Comparison of ENCODE assay signal across 16 cellular contexts in genomic region chr16:58563235-58563634, GRCh38. TPM values are rescaled to one million over a fixed set of nuclear protein-coding genes. Genes with fewer than 3 reads are reported as not detected.
DNase-seq lines count a peak whose midpoint lies in the region; ATAC-seq, FAIRE-seq and TF ChIP-seq lines count a peak whose summit lies in the region.
"Had no signal": no experiment of that assay in that cellular context is flagged by ENCODE, and none has a peak within 500 bp of the region (broad histone marks: within the 10 kb centered on the region; RNA-seq: fewer than 3 reads in every experiment).

No MANE protein-coding gene starts in this region.

- H4K20me1 ChIP-seq in IMR-90 (ENCODE audit: insufficient read depth, low read length) (peaks cover 5% of the 10 kb centered on the region), astrocyte (ENCODE audit: insufficient read depth, low read length) (peaks cover 20% of the 10 kb centered on the region)

- DNase-seq in AG04450 (ENCODE audit: low read depth, low spot score) (peak; percentile 13), IMR-90 (peak; percentile 59), astrocyte (ENCODE audit: low read depth) (peak; percentile 74), foreskin melanocyte (peak; percentile 11), H7 (no peak)
- DNase-seq: activated gamma-delta T cell; NCI-H2029; NK-92 treated with Interleukin-12 subunit alpha and Interleukin-12 subunit beta, amount 100 ng/mL, for 24 hours; stimulated activated naive CD8-positive, alpha-beta T cell treated with anti-CD3 and anti-CD28 coated beads, Interleukin-15, amount 100 ng/mL, for 72 hours; T-helper 1 cell had no signal

- dilution Hi-C loops in IMR-90 (cut with HindIII; ENCODE audit: low sequenced_read_pairs, unreplicated experiment), result no loop called here

- no peak overlapping the region for H3K4ac ChIP-seq in IMR-90 (ENCODE audit: low read depth, low read length)

- H3K18ac ChIP-seq in IMR-90 (ENCODE audit: low read depth, low read length), result no peak overlapping the region

- H3K4me1 ChIP-seq in IMR-90 (ENCODE audit: control insufficient read depth, insufficient read depth, low read length), result no peaks in the 10 kb centered on the region; the same call in 1 of the 2 replicates
- peaks cover 7% of the 10 kb centered on the region for H3K4me1 ChIP-seq in astrocyte (ENCODE audit: insufficient read depth, low read length)
- H3K4me1 ChIP-seq: BLaER1 treated with 17β-estradiol and CSF1 and Interleukin-3, amounts not matched to agents 10 nM and 100 nM had no signal

- H3K4me3 ChIP-seq in AG04450 (ENCODE audit: low read depth, low read length) (no peak overlapping the region), IMR-90 (ENCODE audit: insufficient read depth, low read depth, low read length) (no peak overlapping the region), astrocyte (ENCODE audit: insufficient read depth, low read depth, low read length) (no peak overlapping the region), H7 (ENCODE audit: insufficient read depth, low read depth, low read length) (no peak overlapping the region)
- H3K4me3 ChIP-seq: BLaER1 treated with 17β-estradiol and CSF1 and Interleukin-3, amounts not matched to agents 10 nM and 100 nM had no signal

- H3K36me3 ChIP-seq in IMR-90 (ENCODE audit: control insufficient read depth, insufficient read depth, low read length) (peaks cover 30% of the 10 kb centered on the region), astrocyte (ENCODE audit: insufficient read depth, low read length) (peaks cover 26% of the 10 kb centered on the region), H7 (replicated peaks; ENCODE audit: control insufficient read depth, insufficient read depth, low read length) (peaks cover 15% of the 10 kb centered on the region)

- peaks cover 19 to 40% of the 10 kb centered on the region in 2 experiments; a peak in 3 of 4 replicates for H3K79me1 ChIP-seq in IMR-90 (ENCODE audit: low read depth in 1 of 2, low read length in 2 of 2)

- H3K56ac ChIP-seq in IMR-90 (ENCODE audit: extremely low read depth, insufficient read depth, low read length), result no peak overlapping the region

- BruUV-seq in IMR-90 (replicated peaks; lab: Mats Ljungman, UMichigan), result no TSS peak

- TF ChIP-seq POLR2A in IMR-90 (IDR thresholded peaks at IDR 0.05; ENCODE audit: low read depth, low read length), result no peak

- H3K4me2 ChIP-seq in IMR-90 (ENCODE audit: low read depth, low read length), result no peak overlapping the region
- peak overlapping the region; percentile 45 for H3K4me2 ChIP-seq in astrocyte (ENCODE audit: low read length)
- H3K4me2 ChIP-seq: BLaER1 treated with 17β-estradiol and CSF1 and Interleukin-3, amounts not matched to agents 10 nM and 100 nM had no signal

- H2AK9ac ChIP-seq in IMR-90 (replicated peaks; ENCODE audit: low read depth, low read length, poor library complexity), result no peak overlapping the region

- FAIRE-seq in astrocyte (lab: Jason Lieb, UNC), result peak; percentile 39
- FAIRE-seq: frontal cortex, GM18507 had no signal

- H3K4me3 Mint-ChIP-seq in astrocyte (ENCODE audit: unreplicated experiment), result no peak overlapping the region
- H3K4me3 Mint-ChIP-seq: stimulated activated naive CD8-positive, alpha-beta T cell treated with anti-CD3 and anti-CD28 coated beads, Interleukin-15, amount 100 ng/mL, for 72 hours had no signal

- H2AFZ ChIP-seq in IMR-90 (replicated peaks; ENCODE audit: low read length, poor library complexity) (no peak overlapping the region), astrocyte (ENCODE audit: low read depth, low read length) (no peak overlapping the region)

- no peak overlapping the region for H2BK20ac ChIP-seq in IMR-90 (ENCODE audit: low read depth, low read length)

- POLR2A ChIA-PET in AG04450 (lab: Yijun Ruan, JAX), result no interaction called here
- POLR2A ChIA-PET in IMR-90 (lab: Charles Lee; ENCODE audit: unreplicated experiment), result no interaction called here

- H3K23ac ChIP-seq in IMR-90 (ENCODE audit: low read depth, low read length), result no peak overlapping the region

- no peak overlapping the region for H4K8ac ChIP-seq in IMR-90 (ENCODE audit: low read depth in 2 of 2, low read length in 2 of 2)

- peaks cover 54% of the 10 kb centered on the region for H3K79me2 ChIP-seq in astrocyte (ENCODE audit: insufficient read depth, low read length)

- no peaks in the 10 kb centered on the region for H3K27me3 ChIP-seq in AG04450 (ENCODE audit: control insufficient read depth, insufficient read depth, low read length)
- no peaks in the 10 kb centered on the region for H3K27me3 ChIP-seq in IMR-90 (ENCODE audit: control insufficient read depth, insufficient read depth, low read length)
- no peaks in the 10 kb centered on the region for H3K27me3 ChIP-seq in astrocyte (ENCODE audit: insufficient read depth, low read length)
- H3K27me3 ChIP-seq in H7 (ENCODE audit: control insufficient read depth, insufficient read depth, low read length), result no peaks in the 10 kb centered on the region
- H3K27me3 ChIP-seq: BLaER1 treated with 17β-estradiol and CSF1 and Interleukin-3, amounts not matched to agents 10 nM and 100 nM had no signal

- CTCF ChIA-PET in AG04450 (lab: Charles Lee) (interaction anchor here (1.0 kb wide), 1 partner anchor 193 kb away, joined by 4 read pairs; no protein-coding TSS in a partner anchor), IMR-90 (lab: Yijun Ruan, JAX) (interaction anchor here (1.0 to 1.3 kb wide), 3 partner anchors 10 to 98 kb away, joined by 3 read pairs; no protein-coding TSS in a partner anchor)

- H3K27ac ChIP-seq in AG04450 (ENCODE audit: low read depth, low read length), result no peak overlapping the region
- no peak overlapping the region for H3K27ac ChIP-seq in IMR-90 (ENCODE audit: insufficient read depth, low read length)
- H3K27ac ChIP-seq in astrocyte (ENCODE audit: low read depth, low read length), result peak overlapping the region; percentile 17
- H3K27ac ChIP-seq: BLaER1 treated with 17β-estradiol and CSF1 and Interleukin-3, amounts not matched to agents 10 nM and 100 nM had no signal

- H3K9ac ChIP-seq in IMR-90 (ENCODE audit: low read depth, low read length) (no peak overlapping the region), astrocyte (ENCODE audit: low read length) (no peak overlapping the region)
- H3K9ac ChIP-seq: BLaER1 treated with 17β-estradiol and CSF1 and Interleukin-3, amounts not matched to agents 10 nM and 100 nM had no signal

- peaks cover 5% of the 10 kb centered on the region for H3K36me3 Mint-ChIP-seq in astrocyte (ENCODE audit: low read depth, unreplicated experiment)

- TF ChIP-seq CTCF in AG04450 (IDR thresholded peaks at IDR 0.05; ENCODE audit: low read depth, low read length) (no peak), IMR-90 (conservative IDR thresholded peaks at IDR 0.05; ENCODE audit: low read depth, low read length) (no peak), astrocyte (IDR thresholded peaks at IDR 0.05; ENCODE audit: insufficient read depth, low read depth, low read length) (no peak)

- no peak overlapping the region for H4K91ac ChIP-seq in IMR-90 (ENCODE audit: insufficient read depth, low read depth, low read length)

- H2AK5ac ChIP-seq in IMR-90 (ENCODE audit: low read depth, low read length), result no peak overlapping the region

- ATAC-seq in IMR-90 (ENCODE audit: low read depth) (peak; percentile 69), GM19397 (IDR thresholded peaks at IDR 0.05; ENCODE audit: unreplicated experiment) (no peak), GM21360 (IDR thresholded peaks at IDR 0.05; ENCODE audit: unreplicated experiment) (no peak), HG03045 (IDR thresholded peaks at IDR 0.05; ENCODE audit: unreplicated experiment) (no peak)
- ATAC-seq: stimulated activated naive CD8-positive, alpha-beta T cell treated with anti-CD3 and anti-CD28 coated beads, Interleukin-15, amount 100 ng/mL, for 72 hours had no signal

- no peak overlapping the region for H3K27ac Mint-ChIP-seq in astrocyte (ENCODE audit: unreplicated experiment)

- no peak overlapping the region for H2BK5ac ChIP-seq in IMR-90 (ENCODE audit: low read depth, low read length, poor library complexity, severe bottlenecking)

- no peaks in the 10 kb centered on the region for H3K27me3 Mint-ChIP-seq in astrocyte (ENCODE audit: low read depth, unreplicated experiment)
- H3K27me3 Mint-ChIP-seq: stimulated activated naive CD8-positive, alpha-beta T cell treated with anti-CD3 and anti-CD28 coated beads, Interleukin-15, amount 100 ng/mL, for 72 hours had no signal

- no peak overlapping the region for H2BK15ac ChIP-seq in IMR-90 (ENCODE audit: low read depth, low read length)

- no peaks in the 10 kb centered on the region for H3K4me1 Mint-ChIP-seq in astrocyte (ENCODE audit: low read depth, unreplicated experiment)
- H3K4me1 Mint-ChIP-seq: stimulated activated naive CD8-positive, alpha-beta T cell treated with anti-CD3 and anti-CD28 coated beads, Interleukin-15, amount 100 ng/mL, for 72 hours had no signal

- TF ChIP-seq RAD21 in IMR-90 (IDR thresholded peaks at IDR 0.05; ENCODE audit: low read length), result no peak

- H2BK120ac ChIP-seq in IMR-90 (ENCODE audit: low read depth, low read length), result no peak overlapping the region

- no peaks in the 10 kb centered on the region; the same call in 1 of the 2 replicates for H3K9me3 ChIP-seq in AG04450 (ENCODE audit: control insufficient read depth, insufficient read depth, low read length)
- H3K9me3 ChIP-seq in IMR-90 (ENCODE audit: control insufficient read depth, insufficient read depth, low read length), result no peaks in the 10 kb centered on the region
- no peaks in the 10 kb centered on the region for H3K9me3 ChIP-seq in astrocyte (ENCODE audit: insufficient read depth, low read depth, low read length)
- H3K9me3 ChIP-seq: BLaER1 treated with 17β-estradiol and CSF1 and Interleukin-3, amounts not matched to agents 10 nM and 100 nM had no signal

- H3K9me3 Mint-ChIP-seq in astrocyte (ENCODE audit: unreplicated experiment), result no peaks in the 10 kb centered on the region
- H3K9me3 Mint-ChIP-seq: stimulated activated naive CD8-positive, alpha-beta T cell treated with anti-CD3 and anti-CD28 coated beads, Interleukin-15, amount 100 ng/mL, for 72 hours had no signal

- 0 out of 2 replicates have a peak, but pooled peaks cover 3% of the 10 kb centered on the region for H3K9me1 ChIP-seq in IMR-90 (ENCODE audit: insufficient read depth, low read length)

- no peak overlapping the region for H3K14ac ChIP-seq in IMR-90 (replicated peaks; ENCODE audit: low read depth, low read length)

- in situ Hi-C loops in IMR-90 (cut with MboI; ENCODE audit: low sequenced_read_pairs), result no loop called here

- intact Hi-C loops in IMR-90 (cut with micrococcal nuclease), result no loop called here

- H4K5ac ChIP-seq in IMR-90 (ENCODE audit: low read depth, low read length), result no peak overlapping the region

TF ChIP-seq in IMR-90, 13 proteins besides CTCF, POLR2A, EP300 and RAD21:
- TF ChIP-seq CEBPB (IDR thresholded peaks at IDR 0.05; ENCODE audit: low read depth, low read length) (peak; percentile 87), CHD1 (IDR thresholded peaks at IDR 0.05; ENCODE audit: low read depth, low read length) (no peak)

RNA-seq across cellular contexts. Expression of gene SETD6, which starts 47.9 kb away (rescaled TPM):
- polyA plus RNA-seq in AG04450 (2011; rRNA removed), result 5.3 and 6.5 TPM in 2 replicates
- polyA minus RNA-seq in AG04450 (2011; rRNA and poly(A)+ RNA removed), result 4.9 TPM in 2 replicates
- total RNA-seq in IMR-90 (2012; rRNA removed), result 3.2 and 3.3 TPM in 2 replicates
- polyA plus RNA-seq in IMR-90 (2012; rRNA removed), result 5.2 and 6.4 TPM in 2 replicates
- polyA plus RNA-seq in IMR-90 (2012; cell fraction: cytosol; rRNA removed), result 5.8 and 11.1 TPM in 2 replicates
- polyA plus RNA-seq in IMR-90 (2012; cell fraction: nucleus; rRNA removed; ENCODE audit: low replicate concordance), result 29.2 and 50.2 TPM in 2 replicates
- total RNA-seq in astrocyte, result 6.7 and 7.4 TPM in 2 replicates
- 32.2 and 39.4 TPM in 2 replicates for total RNA-seq in H7 (2014; rRNA removed; shearing (Covaris generic))
